ENCODE assay signal across 15 cellular contexts in genomic region chr11:86274503-86274902, GRCh38. TPM values are rescaled to one million over a fixed set of nuclear protein-coding genes. Genes with fewer than 3 reads are reported as not detected.
DNase-seq lines count a peak whose midpoint lies in the region; ATAC-seq and TF ChIP-seq lines count a peak whose summit lies in the region.
"Had no signal": no experiment of that assay in that cellular context is flagged by ENCODE, and none has a peak within 500 bp of the region (broad histone marks: within the 10 kb centered on the region; RNA-seq: fewer than 3 reads in every experiment).

No MANE protein-coding gene starts in this region.

- TF ChIP-seq CTCF in HFFc6 (IDR thresholded peaks at IDR 0.05), result peak; percentile 56; the same call in 1 of the 2 replicates
- no peak for TF ChIP-seq CTCF in body of pancreas (IDR thresholded peaks at IDR 0.05)
- peak; percentile 13 for TF ChIP-seq CTCF in natural killer cell (IDR thresholded peaks at IDR 0.05)
- no peak for TF ChIP-seq CTCF in gastrocnemius medialis (IDR thresholded peaks at IDR 0.05 in 4 of 5, conservative IDR thresholded peaks at IDR 0.05 in 1 of 5)

- 81 to 83% methylated on average over 6 of the region's 6 CpGs for WGBS in body of pancreas, 2 donors
- WGBS in aorta, 2 donors, result 93 to 94% methylated on average over 6 of the region's 6 CpGs

- no peaks in the 10 kb centered on the region for H3K9me3 Mint-ChIP-seq in HFFc6
- no peaks in the 10 kb centered on the region for H3K9me3 Mint-ChIP-seq in natural killer cell

- no peaks in the 10 kb centered on the region for H3K9me3 ChIP-seq in body of pancreas
- H3K9me3 ChIP-seq in aorta (ENCODE audit: control insufficient read depth, low read length), result no peaks in the 10 kb centered on the region
- H3K9me3 ChIP-seq in gastrocnemius medialis, result no peaks in the 10 kb centered on the region
- H3K9me3 ChIP-seq: mucosa of descending colon had no signal

- in situ Hi-C loops in gastrocnemius medialis (cut with MboI; ENCODE audit: low sequenced_read_pairs in 4 of 4), result no loop called here

- H3K4me3 ChIP-seq in body of pancreas, result no peak overlapping the region
- no peak overlapping the region for H3K4me3 ChIP-seq in aorta (ENCODE audit: low read length in 2 of 2)
- H3K4me3 ChIP-seq in gastrocnemius medialis, result no peak overlapping the region
- H3K4me3 ChIP-seq: mucosa of descending colon, SK-N-MC had no signal

- H3K27ac ChIP-seq in body of pancreas (peak overlapping the region; percentile 0 to 49 (median 13)), aorta (ENCODE audit: low read depth in 1 of 2, low read length in 2 of 2) (no peak overlapping the region), gastrocnemius medialis (no peak overlapping the region)
- H3K27ac ChIP-seq: SK-N-MC had no signal

- ATAC-seq in body of pancreas, result no peak
- ATAC-seq in natural killer cell, result peak in 1 of 3 donors; percentile 32
- ATAC-seq in aorta (ENCODE audit: low FRiP score), result no peak
- ATAC-seq in gastrocnemius medialis, result no peak
- ATAC-seq: mucosa of descending colon, right cardiac atrium had no signal

- H3K27me3 Mint-ChIP-seq in HFFc6 (ENCODE audit: insufficient read depth) (no peaks in the 10 kb centered on the region; the same call in 1 of the 2 replicates), natural killer cell (ENCODE audit: low read depth in 2 of 2) (no peaks in the 10 kb centered on the region)
- H3K27me3 Mint-ChIP-seq: activated naive CD8-positive, alpha-beta T cell had no signal

- H3K4me1 Mint-ChIP-seq in HFFc6 (ENCODE audit: low read depth) (no peaks in the 10 kb centered on the region), natural killer cell (peaks cover 16 to 20% of the 10 kb centered on the region in 2 donors)

- H3K4me3 Mint-ChIP-seq in HFFc6, result no peak overlapping the region
- H3K4me3 Mint-ChIP-seq in natural killer cell, result no peak overlapping the region
- H3K4me3 Mint-ChIP-seq: activated naive CD8-positive, alpha-beta T cell had no signal

- DNase-seq in ELF-1 (ENCODE audit: low read depth, low spot score) (peak; percentile 42), HFFc6 (no peak), body of pancreas (no peak), natural killer cell (no peak), aorta (no peak), gastrocnemius medialis (no peak), cardiac septum (ENCODE audit: low spot score) (no peak), dedifferentiated amniotic fluid mesenchymal stem cell (ENCODE audit: extremely low spot score) (no peak)
- DNase-seq: activated CD8-positive, alpha-beta memory T cell treated with anti-CD3 and anti-CD28 coated beads for 24 hours; effector CD8-positive, alpha-beta T cell; hippocampal formation; mucosa of descending colon; right cardiac atrium had no signal

- H3K4me1 ChIP-seq in body of pancreas (peaks cover 17% of the 10 kb centered on the region), aorta (ENCODE audit: control insufficient read depth in 1 of 2, insufficient read depth in 2 of 2, low read length in 2 of 2) (no peaks in the 10 kb centered on the region), gastrocnemius medialis (no peaks in the 10 kb centered on the region)

- peaks cover 4 to 6% of the 10 kb centered on the region in 2 donors for H3K36me3 ChIP-seq in body of pancreas (replicated peaks in 1 of 2; ENCODE audit: insufficient read depth in 1 of 2, low read depth in 2 of 2)
- H3K36me3 ChIP-seq in aorta (ENCODE audit: control insufficient read depth in 1 of 2, insufficient read depth in 2 of 2, low read length in 1 of 2), result peaks cover 0 to 2% of the 10 kb centered on the region in 2 donors
- H3K36me3 ChIP-seq in gastrocnemius medialis, result peaks cover 0 to 17% of the 10 kb centered on the region in 2 donors

- TF ChIP-seq POLR2A in body of pancreas (IDR thresholded peaks at IDR 0.05), result no peak
- TF ChIP-seq POLR2A in gastrocnemius medialis (IDR thresholded peaks at IDR 0.05), result no peak

- H3K36me3 Mint-ChIP-seq in HFFc6 (ENCODE audit: low read depth) (peaks cover 40% of the 10 kb centered on the region), natural killer cell (peaks cover 14% of the 10 kb centered on the region)

- H3K27ac Mint-ChIP-seq in HFFc6, result no peak overlapping the region
- peak overlapping the region; percentile 22 to 64 for H3K27ac Mint-ChIP-seq in natural killer cell
- H3K27ac Mint-ChIP-seq: activated naive CD8-positive, alpha-beta T cell had no signal

- H3K27me3 ChIP-seq in body of pancreas, result no peaks in the 10 kb centered on the region
- no peaks in the 10 kb centered on the region for H3K27me3 ChIP-seq in aorta (ENCODE audit: control insufficient read depth in 1 of 2, insufficient read depth in 2 of 2, low read length in 1 of 2)
- H3K27me3 ChIP-seq in gastrocnemius medialis, result no peaks in the 10 kb centered on the region

- intact Hi-C loops in body of pancreas (cut with DNase I) (no loop called here), natural killer cell (cut with micrococcal nuclease) (no loop called here), aorta (cut with DNase I) (no loop called here), gastrocnemius medialis (cut with DNase I; ENCODE audit: low total_unique reads) (no loop called here), cardiac septum (cut with DNase I) (no loop called here)

RNA-seq across cellular contexts. Expression of gene HIKESHI, which starts 27.5 kb away (rescaled TPM):
- total RNA-seq in HFFc6 (2021; fragmentation: NEBNext Ultra II Directional; extraction: Animal tissue kit (Norgen Biotek cat#: 25700)), result 10 to 100 TPM; 38.9 to 51.7 (median 41.9) TPM
- 10 to 100 TPM in 1 of 2 donors, 1 to 10 TPM in 1; 9.2 to 18.9 TPM for total RNA-seq in body of pancreas
- 10 to 100 TPM; 12.7 to 24.2 (median 18.2) TPM for total RNA-seq in natural killer cell
- 10 to 100 TPM; 29.4 to 32.6 TPM for total RNA-seq in aorta
- polyA plus RNA-seq in aorta, result 10 to 100 TPM; 47.1 to 53.0 TPM
- total RNA-seq in gastrocnemius medialis, result 10 to 100 TPM; 30.1 to 60.9 (median 51.8) TPM
- total RNA-seq in cardiac septum, result 37.4 TPM

RNA-seq across cellular contexts. Expression of gene EED, which starts 29.9 kb away (rescaled TPM):
- total RNA-seq in HFFc6 (2021; fragmentation: NEBNext Ultra II Directional; extraction: Animal tissue kit (Norgen Biotek cat#: 25700)), result 10 to 100 TPM; 14.6 to 19.8 (median 17.1) TPM
- total RNA-seq in body of pancreas (10 to 100 TPM; 14.5 to 20.1 TPM), natural killer cell (10 to 100 TPM; 26.0 to 36.9 (median 34.0) TPM), aorta (10 to 100 TPM; 22.0 to 26.5 TPM), gastrocnemius medialis (10 to 100 TPM in 1 of 4 donors, 1 to 10 TPM in 3; 5.2 to 12.1 (median 8.5) TPM), cardiac septum (12.0 TPM)
- polyA plus RNA-seq in aorta, result 10 to 100 TPM; 14.5 to 16.0 TPM

Comparison
In these comparisons a context has a peak if more than half of its experiments do, and no peak if none do; other contexts are left out.
1. CTCF ChIP-seq: peak in HFFc6 (single experiment) and natural killer cell (single experiment); none in body of pancreas (0 of 7) and gastrocnemius medialis (0 of 5).
2. H3K27ac ChIP-seq: peak in body of pancreas (4 of 4); none in aorta (0 of 2) and gastrocnemius medialis (0 of 4).